Comparison of ENCODE assay signal across 9 cellular contexts in the genomic region with DNA sequence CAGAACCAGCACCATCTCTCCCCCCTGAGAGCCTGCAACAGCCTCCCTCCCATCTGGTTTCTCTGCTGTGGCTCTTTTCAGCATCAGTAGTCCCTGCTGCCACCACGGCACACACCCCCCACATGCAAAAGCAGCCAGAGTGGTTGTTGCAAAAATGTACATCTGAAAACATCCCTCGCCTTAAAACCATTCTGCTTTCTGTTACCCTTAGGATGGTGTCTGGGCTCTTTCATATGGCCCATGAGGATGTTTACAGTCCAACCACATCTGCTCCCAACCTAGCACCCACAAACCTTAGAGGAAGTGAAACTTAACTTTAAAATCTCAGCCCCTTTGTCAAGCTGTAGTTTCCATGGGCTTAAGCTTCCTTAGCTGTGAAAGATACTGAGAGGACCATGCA. TPM values are rescaled to one million over a fixed set of nuclear protein-coding genes. Genes with fewer than 3 reads are reported as not detected.
DNase-seq lines count a peak whose midpoint lies in the region; ATAC-seq, FAIRE-seq and TF ChIP-seq lines count a peak whose summit lies in the region.
"Had no signal": no experiment of that assay in that cellular context is flagged by ENCODE, and none has a peak within 500 bp of the region (broad histone marks: within the 10 kb centered on the region; RNA-seq: fewer than 3 reads in every experiment).

No MANE protein-coding gene starts in this region.

- WGBS in testis, 2 donors, result 18 to 20% methylated on average over 2 of the region's 2 CpGs

- POLR2A ChIA-PET in activated CD4-positive, alpha-beta memory T cell treated with anti-CD3 and anti-CD28 coated beads, Interleukin-2, amount 10 ng/mL, durations not matched to agents 7 days and 5 days (lab: Charles Lee), result interaction anchor here (0.8 to 4.2 kb wide), 13 partner anchors 19 to 276 kb away, joined by 3 to 29 read pairs (median 4); no protein-coding TSS in a partner anchor

- peak in 1 of 3 donors; percentile 83 for DNase-seq in CD4-positive, CD25-positive, alpha-beta regulatory T cell
- peak; percentile 62 for DNase-seq in activated CD4-positive, alpha-beta memory T cell treated with anti-CD3 and anti-CD28 coated beads, Interleukin-2, amount 10 ng/mL, durations not matched to agents 7 days and 5 days
- DNase-seq in kidney, result no peak
- DNase-seq in testis, result no peak
- no peak for DNase-seq in NCI-H524 treated with DMSO at 0.1 percent for 48 hours (lab: John Stamatoyannopoulos, UW)
- no peak for DNase-seq in UCSD-AML1 (lab: John Stamatoyannopoulos, UW; ENCODE audit: unreplicated experiment)

- H3K4me1 ChIP-seq in CD4-positive, CD25-positive, alpha-beta regulatory T cell (ENCODE audit: control insufficient read depth, insufficient read depth, low read length, poor library complexity, severe bottlenecking), result peaks cover 34% of the 10 kb centered on the region
- H3K4me1 ChIP-seq in kidney (ENCODE audit: control insufficient read depth in 1 of 2, insufficient read depth in 1 of 2, low read depth in 1 of 2, low read length in 2 of 2) (peaks cover 13 to 30% of the 10 kb centered on the region in 2 donors), testis (peaks cover 25% of the 10 kb centered on the region)

- peak overlapping the region in 1 of 2 donors; percentile 93 for H3K9ac ChIP-seq in kidney (ENCODE audit: low read length in 2 of 2)

- peak overlapping the region; percentile 79 for H3K4me3 ChIP-seq in CD4-positive, CD25-positive, alpha-beta regulatory T cell (ENCODE audit: low read depth, low read length)
- H3K4me3 ChIP-seq in kidney (ENCODE audit: low read length in 2 of 2) (peak overlapping the region; percentile 66 to 96), testis (peak overlapping the region; percentile 92 to 96)

- no peaks in the 10 kb centered on the region for H3K36me3 ChIP-seq in CD4-positive, CD25-positive, alpha-beta regulatory T cell (ENCODE audit: control insufficient read depth, insufficient read depth, low read length)
- H3K36me3 ChIP-seq in kidney (ENCODE audit: control insufficient read depth in 1 of 2, insufficient read depth in 2 of 2, low read length in 2 of 2) (peaks cover 2 to 7% of the 10 kb centered on the region in 2 donors), testis (ENCODE audit: low read depth, missing control alignments) (no peaks in the 10 kb centered on the region)

- no peak for TF ChIP-seq CTCF in kidney (IDR thresholded peaks at IDR 0.05; ENCODE audit: borderline replicate concordance, extremely low read depth, insufficient read depth)
- TF ChIP-seq CTCF in testis (IDR thresholded peaks at IDR 0.05), result no peak

- peak overlapping the region; percentile 94 to 97 (median 96) for H3K4me3 Mint-ChIP-seq in CD4-positive, CD25-positive, alpha-beta regulatory T cell
- peak overlapping the region; percentile 83 for H3K4me3 Mint-ChIP-seq in activated CD4-positive, alpha-beta memory T cell treated with anti-CD3 and anti-CD28 coated beads, Interleukin-2, amount 10 ng/mL, durations not matched to agents 7 days and 5 days

- no peaks in the 10 kb centered on the region for H3K9me3 Mint-ChIP-seq in CD4-positive, CD25-positive, alpha-beta regulatory T cell
- H3K9me3 Mint-ChIP-seq in activated CD4-positive, alpha-beta memory T cell treated with anti-CD3 and anti-CD28 coated beads, Interleukin-2, amount 10 ng/mL, durations not matched to agents 7 days and 5 days, result no peaks in the 10 kb centered on the region

- peaks cover 4% of the 10 kb centered on the region for H3K27me3 Mint-ChIP-seq in CD4-positive, CD25-positive, alpha-beta regulatory T cell
- H3K27me3 Mint-ChIP-seq in activated CD4-positive, alpha-beta memory T cell treated with anti-CD3 and anti-CD28 coated beads, Interleukin-2, amount 10 ng/mL, durations not matched to agents 7 days and 5 days, result no peaks in the 10 kb centered on the region

- peaks cover 13 to 53% (median 34%) of the 10 kb centered on the region in 4 donors for H3K4me1 Mint-ChIP-seq in CD4-positive, CD25-positive, alpha-beta regulatory T cell
- H3K4me1 Mint-ChIP-seq in activated CD4-positive, alpha-beta memory T cell treated with anti-CD3 and anti-CD28 coated beads, Interleukin-2, amount 10 ng/mL, durations not matched to agents 7 days and 5 days, result peaks cover 46% of the 10 kb centered on the region

- H3K27ac ChIP-seq in CD4-positive, CD25-positive, alpha-beta regulatory T cell (ENCODE audit: insufficient read depth, low read length, poor library complexity, severe bottlenecking), result peak overlapping the region; percentile 55
- H3K27ac ChIP-seq in kidney (ENCODE audit: low read depth in 2 of 2, low read length in 2 of 2) (peak overlapping the region in 1 of 2 donors; percentile 23), testis (peak overlapping the region; percentile 71 to 93)

- peaks cover 3% of the 10 kb centered on the region for H3K36me3 Mint-ChIP-seq in CD4-positive, CD25-positive, alpha-beta regulatory T cell
- H3K36me3 Mint-ChIP-seq in activated CD4-positive, alpha-beta memory T cell treated with anti-CD3 and anti-CD28 coated beads, Interleukin-2, amount 10 ng/mL, durations not matched to agents 7 days and 5 days (ENCODE audit: low read depth), result peaks cover 11% of the 10 kb centered on the region

- no peak for FAIRE-seq in kidney (lab: Jason Lieb, UNC)

- no peak for TF ChIP-seq POLR2A in testis (IDR thresholded peaks at IDR 0.05)

- peak overlapping the region; percentile 79 to 98 (median 93) for H3K27ac Mint-ChIP-seq in CD4-positive, CD25-positive, alpha-beta regulatory T cell
- peak overlapping the region; percentile 91 for H3K27ac Mint-ChIP-seq in activated CD4-positive, alpha-beta memory T cell treated with anti-CD3 and anti-CD28 coated beads, Interleukin-2, amount 10 ng/mL, durations not matched to agents 7 days and 5 days

- intact Hi-C loops in kidney (cut with DNase I) (no loop called here), testis (cut with DNase I; ENCODE audit: low total_unique reads) (no loop called here)

- H3K27me3 ChIP-seq in CD4-positive, CD25-positive, alpha-beta regulatory T cell (ENCODE audit: control insufficient read depth, insufficient read depth, low read length), result no peaks in the 10 kb centered on the region
- no peaks in the 10 kb centered on the region for H3K27me3 ChIP-seq in testis

- peak; percentile 37 to 41 for ATAC-seq in CD4-positive, CD25-positive, alpha-beta regulatory T cell (ENCODE audit: low read depth in 2 of 2)
- ATAC-seq in GM19328 (IDR thresholded peaks at IDR 0.05; ENCODE audit: unreplicated experiment) (peak; percentile 65), HG03342 (IDR thresholded peaks at IDR 0.05; ENCODE audit: unreplicated experiment) (peak; percentile 88)

- CTCF ChIA-PET in activated CD4-positive, alpha-beta memory T cell treated with anti-CD3 and anti-CD28 coated beads, Interleukin-2, amount 10 ng/mL, durations not matched to agents 7 days and 5 days (lab: Charles Lee), result interaction anchor here (0.9 to 3.4 kb wide), 7 partner anchors 19 to 183 kb away, joined by 3 to 18 read pairs (median 9); no protein-coding TSS in a partner anchor

- no peaks in the 10 kb centered on the region for H3K9me3 ChIP-seq in CD4-positive, CD25-positive, alpha-beta regulatory T cell (ENCODE audit: control insufficient read depth in 2 of 2, low read length in 2 of 2)
- H3K9me3 ChIP-seq in kidney (ENCODE audit: control insufficient read depth in 1 of 2, low read length in 2 of 2), result no peaks in the 10 kb centered on the region
- H3K9me3 ChIP-seq in testis, result no peaks in the 10 kb centered on the region

RNA-seq across cellular contexts. Expression of gene TTC21A, which starts 0.8 kb away (rescaled TPM):
- 4.1 TPM for total RNA-seq in CD4-positive, CD25-positive, alpha-beta regulatory T cell
- 1 to 10 TPM in 2 of 4 donors, under 1 TPM in 2; 0.41 to 2.7 (median 1.0) TPM for polyA plus RNA-seq in CD4-positive, CD25-positive, alpha-beta regulatory T cell
- 10 to 100 TPM; 11.2 to 12.1 TPM for total RNA-seq in activated CD4-positive, alpha-beta memory T cell treated with anti-CD3 and anti-CD28 coated beads, Interleukin-2, amount 10 ng/mL, durations not matched to agents 7 days and 5 days
- 14.1 TPM for total RNA-seq in kidney
- polyA plus RNA-seq in kidney (ENCODE audit: insufficient read depth, low read depth, low replicate concordance), result 4.8 TPM
- total RNA-seq in testis, result 100 to 1,000 TPM in 1 of 2 donors, 10 to 100 TPM in 1; 74.3 to 101 TPM
- 266 TPM for polyA plus RNA-seq in testis (ENCODE audit: insufficient read depth, low read depth, low replicate concordance)

RNA-seq across cellular contexts. Expression of gene GORASP1, which starts 0.9 kb away (rescaled TPM):
- total RNA-seq in CD4-positive, CD25-positive, alpha-beta regulatory T cell, result 34.0 TPM
- 10 to 100 TPM; 18.5 to 29.7 (median 20.5) TPM for polyA plus RNA-seq in CD4-positive, CD25-positive, alpha-beta regulatory T cell
- 10 to 100 TPM; 52.0 to 53.1 TPM for total RNA-seq in activated CD4-positive, alpha-beta memory T cell treated with anti-CD3 and anti-CD28 coated beads, Interleukin-2, amount 10 ng/mL, durations not matched to agents 7 days and 5 days
- total RNA-seq in kidney, result 70.9 TPM
- polyA plus RNA-seq in kidney (ENCODE audit: insufficient read depth, low read depth, low replicate concordance), result 38.8 TPM
- total RNA-seq in testis, result 10 to 100 TPM; 75.3 to 92.1 TPM
- polyA plus RNA-seq in testis (ENCODE audit: insufficient read depth, low read depth, low replicate concordance), result 69.5 TPM

RNA-seq across cellular contexts. Expression of gene CSRNP1, which starts 45.1 kb away (rescaled TPM):
- 300 TPM for total RNA-seq in CD4-positive, CD25-positive, alpha-beta regulatory T cell
- 10 to 100 TPM; 12.5 to 24.1 (median 14.7) TPM for polyA plus RNA-seq in CD4-positive, CD25-positive, alpha-beta regulatory T cell
- total RNA-seq in activated CD4-positive, alpha-beta memory T cell treated with anti-CD3 and anti-CD28 coated beads, Interleukin-2, amount 10 ng/mL, durations not matched to agents 7 days and 5 days, result 10 to 100 TPM; 32.5 to 33.2 TPM
- total RNA-seq in kidney (21.6 TPM), testis (10 to 100 TPM; 27.0 to 30.4 TPM)
- polyA plus RNA-seq in kidney (ENCODE audit: insufficient read depth, low read depth, low replicate concordance) (16.5 TPM), testis (ENCODE audit: insufficient read depth, low read depth, low replicate concordance) (20.4 TPM)

RNA-seq across cellular contexts. Expression of gene WDR48, which starts 56.5 kb away (rescaled TPM):
- 104 TPM for total RNA-seq in CD4-positive, CD25-positive, alpha-beta regulatory T cell
- polyA plus RNA-seq in CD4-positive, CD25-positive, alpha-beta regulatory T cell, result 10 to 100 TPM; 46.7 to 70.6 (median 49.9) TPM
- total RNA-seq in activated CD4-positive, alpha-beta memory T cell treated with anti-CD3 and anti-CD28 coated beads, Interleukin-2, amount 10 ng/mL, durations not matched to agents 7 days and 5 days, result 10 to 100 TPM; 38.7 to 40.4 TPM
- 48.3 TPM for total RNA-seq in kidney
- 21.0 TPM for polyA plus RNA-seq in kidney (ENCODE audit: insufficient read depth, low read depth, low replicate concordance)
- 10 to 100 TPM; 67.8 to 74.1 TPM for total RNA-seq in testis
- polyA plus RNA-seq in testis (ENCODE audit: insufficient read depth, low read depth, low replicate concordance), result 130 TPM

RNA-seq across cellular contexts. Expression of gene SCN11A, which starts 56.6 kb away (rescaled TPM):
- total RNA-seq in CD4-positive, CD25-positive, alpha-beta regulatory T cell, result not detected
- polyA plus RNA-seq in CD4-positive, CD25-positive, alpha-beta regulatory T cell, result under 1 TPM in 1 of 4 donors, not detected in 3; 0.13 TPM
- not detected for total RNA-seq in activated CD4-positive, alpha-beta memory T cell treated with anti-CD3 and anti-CD28 coated beads, Interleukin-2, amount 10 ng/mL, durations not matched to agents 7 days and 5 days
- 0.25 TPM for total RNA-seq in kidney
- 0.17 TPM for polyA plus RNA-seq in kidney (ENCODE audit: insufficient read depth, low read depth, low replicate concordance)
- 1 to 10 TPM; 3.0 to 3.5 TPM for total RNA-seq in testis
- 1.8 TPM for polyA plus RNA-seq in testis (ENCODE audit: insufficient read depth, low read depth, low replicate concordance)
- total RNA-seq: NCI-H460 had no signal
